Comparison of ENCODE assay signal across 8 cellular contexts in genomic region chr17:60599220-60599619, GRCh38. TPM values are rescaled to one million over a fixed set of nuclear protein-coding genes. Genes with fewer than 3 reads are reported as not detected.
DNase-seq lines count a peak whose midpoint lies in the region; FAIRE-seq and TF ChIP-seq lines count a peak whose summit lies in the region.

No MANE protein-coding gene starts in this region.

- H3K27me3 ChIP-seq in BE2C = no peaks in the 10 kb centered on the region

- peaks cover 5% of the 10 kb centered on the region for H3K4me1 ChIP-seq in BE2C

- no peak for DNase-seq in BE2C
- DNase-seq in H54 (ENCODE audit: insufficient read length, low spot score) = peak; percentile 22
- no peak for DNase-seq in activated T-helper 2 cell treated with anti-CD3 and anti-CD28 coated beads, Interferon-gamma antibody, Interleukin-2, Interleukin-4, amounts not matched to agents 10 μg/mL and 5 μg/mL and 100 μg/mL, durations not matched to agents 14 hours and 24 hours and 36 hours (ENCODE audit: low spot score)
- no peak for DNase-seq in immature natural killer cell
- DNase-seq in substantia nigra (lab: John Stamatoyannopoulos, UW) = peak in 6 of 49 donors; percentile 14 to 56 (median 42)
- DNase-seq in AG08395 (ENCODE audit: low spot score) = no peak
- DNase-seq in stimulated activated CD4-positive, alpha-beta T cell treated with anti-CD3 and anti-CD28 coated beads, Interleukin-1b, Interleukin-23, amount 100 ng/mL, for 48 hours = no peak
- DNase-seq in NCI-H526 treated with DMSO at 0.1 percent for 48 hours (lab: John Stamatoyannopoulos, UW) = no peak

- intact Hi-C loops in activated T-helper 2 cell treated with anti-CD3 and anti-CD28 coated beads, Interferon-gamma antibody, Interleukin-2, Interleukin-4, amounts not matched to agents 10 μg/mL and 5 μg/mL and 100 μg/mL, durations not matched to agents 14 hours and 24 hours and 36 hours (cut with micrococcal nuclease) = no loop called here

- H3K4me1 Mint-ChIP-seq in activated T-helper 2 cell treated with anti-CD3 and anti-CD28 coated beads, Interferon-gamma antibody, Interleukin-2, Interleukin-4, amounts not matched to agents 10 μg/mL and 5 μg/mL and 100 μg/mL, durations not matched to agents 14 hours and 24 hours and 36 hours (ENCODE audit: low read depth) = peaks cover 28% of the 10 kb centered on the region
- H3K4me1 Mint-ChIP-seq in immature natural killer cell = peaks cover 46% of the 10 kb centered on the region in 2 donors

- H3K36me3 ChIP-seq in BE2C = no peaks in the 10 kb centered on the region

- H3K4me3 Mint-ChIP-seq in activated T-helper 2 cell treated with anti-CD3 and anti-CD28 coated beads, Interferon-gamma antibody, Interleukin-2, Interleukin-4, amounts not matched to agents 10 μg/mL and 5 μg/mL and 100 μg/mL, durations not matched to agents 14 hours and 24 hours and 36 hours (ENCODE audit: low read depth) = peak overlapping the region; percentile 92
- peak overlapping the region; percentile 95 to 98 (median 96) for H3K4me3 Mint-ChIP-seq in immature natural killer cell

- peak overlapping the region; percentile 90 for H3K4me3 ChIP-seq in BE2C (ENCODE audit: low read depth, low read length)

- peak overlapping the region; percentile 94 for H3K27ac Mint-ChIP-seq in activated T-helper 2 cell treated with anti-CD3 and anti-CD28 coated beads, Interferon-gamma antibody, Interleukin-2, Interleukin-4, amounts not matched to agents 10 μg/mL and 5 μg/mL and 100 μg/mL, durations not matched to agents 14 hours and 24 hours and 36 hours
- H3K27ac Mint-ChIP-seq in immature natural killer cell = peak overlapping the region; percentile 95 to 97 (median 96)

- no peaks in the 10 kb centered on the region for H3K27me3 Mint-ChIP-seq in activated T-helper 2 cell treated with anti-CD3 and anti-CD28 coated beads, Interferon-gamma antibody, Interleukin-2, Interleukin-4, amounts not matched to agents 10 μg/mL and 5 μg/mL and 100 μg/mL, durations not matched to agents 14 hours and 24 hours and 36 hours (ENCODE audit: low read depth)
- peaks cover 4 to 22% (median 5%) of the 10 kb centered on the region in 3 donors for H3K27me3 Mint-ChIP-seq in immature natural killer cell (ENCODE audit: low read depth in 3 of 3)

- peaks cover 9% of the 10 kb centered on the region for H3K36me3 Mint-ChIP-seq in activated T-helper 2 cell treated with anti-CD3 and anti-CD28 coated beads, Interferon-gamma antibody, Interleukin-2, Interleukin-4, amounts not matched to agents 10 μg/mL and 5 μg/mL and 100 μg/mL, durations not matched to agents 14 hours and 24 hours and 36 hours (ENCODE audit: low read depth)
- H3K36me3 Mint-ChIP-seq in immature natural killer cell = no peaks in the 10 kb centered on the region

- peak overlapping the region; percentile 100 for H3K27ac ChIP-seq in substantia nigra (ENCODE audit: low read depth, low read length, poor library complexity, severe bottlenecking)

- no peaks in the 10 kb centered on the region for H3K9me3 Mint-ChIP-seq in activated T-helper 2 cell treated with anti-CD3 and anti-CD28 coated beads, Interferon-gamma antibody, Interleukin-2, Interleukin-4, amounts not matched to agents 10 μg/mL and 5 μg/mL and 100 μg/mL, durations not matched to agents 14 hours and 24 hours and 36 hours
- H3K9me3 Mint-ChIP-seq in immature natural killer cell = no peaks in the 10 kb centered on the region

- TF ChIP-seq POLR2A in H54 (IDR thresholded peaks at IDR 0.05; ENCODE audit: low read depth, low read length) = no peak

- no peaks in the 10 kb centered on the region for H3K9me3 ChIP-seq in BE2C

- TF ChIP-seq CTCF in BE2C (IDR thresholded peaks at IDR 0.05; ENCODE audit: low read depth, low read length) = no peak

- FAIRE-seq in H54 (lab: Jason Lieb, UNC) = peak; percentile 60

RNA-seq across cellular contexts. Expression of gene PPM1D, which starts 0.8 kb away (rescaled TPM):
- 9.6 TPM for polyA plus RNA-seq in BE2C (2012; ENCODE audit: insufficient read depth, insufficient read length, low read depth)
- 14.9 and 15.1 TPM in 2 replicates for total RNA-seq in activated T-helper 2 cell treated with anti-CD3 and anti-CD28 coated beads, Interferon-gamma antibody, Interleukin-2, Interleukin-4, amounts not matched to agents 10 μg/mL and 5 μg/mL and 100 μg/mL, durations not matched to agents 14 hours and 24 hours and 36 hours
- polyA plus RNA-seq in immature natural killer cell = 10 to 100 TPM in 1 of 3 donors, 1 to 10 TPM in 2; 8.3 to 17.3 (median 8.9) TPM
